32 cellular contexts compared by ENCODE assay signal in genomic region chr13:67351114-67351513, GRCh38.
"Had no signal": no experiment of that assay in that cellular context is flagged by ENCODE, and none has a peak within 500 bp of the region (broad histone marks: within the 10 kb centered on the region; RNA-seq: fewer than 3 reads in every experiment).

No MANE protein-coding gene starts in this region.

- FAIRE-seq: astrocyte, bronchial epithelial cell had no signal

- DNase-seq: activated effector memory CD4-positive, alpha-beta T cell treated with anti-CD3 and anti-CD28 coated beads, Interleukin-2, amount 50 U/mL, for 16 hours; activated effector memory CD4-positive, alpha-beta T cell treated with Interleukin-2 at 50 U/mL for 16 hours; activated gamma-delta T cell; activated gamma-delta T cell treated with Interleukin-2 at 50 U/mL for 16 hours; activated naive CD4-positive, alpha-beta T cell; activated naive CD4-positive, alpha-beta T cell treated with anti-CD3 and anti-CD28 coated beads for 36 hours; activated naive CD4-positive, alpha-beta T cell treated with anti-CD3 and anti-CD28 coated beads, Interleukin-2, amount 10 ng/mL, durations not matched to agents 7 days and 5 days; activated naive CD4-positive, alpha-beta T cell treated with anti-CD3 and anti-CD28 coated beads, Interleukin-2, amount 50 U/mL, for 16 hours; activated naive CD4-positive, alpha-beta T cell treated with Interleukin-2 at 50 U/mL for 16 hours; activated naive CD8-positive, alpha-beta T cell treated with anti-CD3 and anti-CD28 coated beads for 36 hours; activated naive CD8-positive, alpha-beta T cell treated with anti-CD3 and anti-CD28 coated beads, Interleukin-2, amount 10 ng/mL, durations not matched to agents 7 days and 5 days; activated naive CD8-positive, alpha-beta T cell treated with anti-CD3 and anti-CD28 coated beads, Interleukin-2, amount 50 U/mL, for 24 hours; activated T-cell treated with anti-CD3 and anti-CD28 coated beads, Interleukin-2, amount 50 U/mL, for 4 hours; activated T-cell treated with anti-CD3 and anti-CD28 coated beads, Interleukin-2, amount 50 U/mL, for 48 hours; activated T-cell treated with anti-CD3 and anti-CD28 coated beads, Interleukin-2, amount 50 U/mL, for 72 hours; adrenal gland; amniotic stem cell; amygdala; anterior cingulate cortex; aorta; body of pancreas; brain microvascular endothelial cell; caudate nucleus; central memory CD4-positive, alpha-beta T cell; cerebellar nuclear complex had no signal

- H3K9me3 ChIP-seq: adrenal gland, ascending aorta, body of pancreas had no signal

- H3K27me3 ChIP-seq: adrenal gland, ascending aorta, body of pancreas, brain microvascular endothelial cell, breast epithelium, cardiac muscle cell had no signal

- H3K27ac ChIP-seq: adrenal gland, ascending aorta, body of pancreas, brain microvascular endothelial cell, breast epithelium, cardiac muscle cell had no signal

- H3K36me3 ChIP-seq: adrenal gland, ascending aorta, brain microvascular endothelial cell, breast epithelium, cardiac muscle cell had no signal

- H3K4me1 ChIP-seq: adrenal gland, ascending aorta, body of pancreas, breast epithelium had no signal

- H3K4me3 ChIP-seq: adrenal gland, ascending aorta, body of pancreas, breast epithelium, cardiac muscle cell had no signal

- ATAC-seq: activated naive CD4-positive, alpha-beta T cell treated with anti-CD3 and anti-CD28 coated beads, Interleukin-2, amount 50 U/mL, for 72 hours; activated naive CD8-positive, alpha-beta T cell treated with anti-CD3 and anti-CD28 coated beads, Interleukin-2, amount 50 U/mL, for 24 hours; activated T-cell treated with anti-CD3 and anti-CD28 coated beads, Interleukin-2, amount 50 U/mL, for 4 hours; activated T-cell treated with anti-CD3 and anti-CD28 coated beads, Interleukin-2, amount 50 U/mL, for 72 hours; activated T-helper 17 cell treated with anti-CD3 and anti-CD28 coated beads, Interleukin-2, amount 50 U/mL, for 72 hours; body of pancreas had no signal
